Comparison of ENCODE assay signal across 1 cellular context in genomic region chr12:10720974-10721565, GRCh38.
A peak's percentile ranks its signal among the peaks of the same experiment; 100 is the strongest.
TF ChIP-seq lines count a peak whose summit lies in the region.

No MANE protein-coding gene starts in this region.

TF ChIP-seq in GM12878, 131 proteins besides CTCF, POLR2A, EP300 and RAD21:
- TF ChIP-seq, protein P1, sequence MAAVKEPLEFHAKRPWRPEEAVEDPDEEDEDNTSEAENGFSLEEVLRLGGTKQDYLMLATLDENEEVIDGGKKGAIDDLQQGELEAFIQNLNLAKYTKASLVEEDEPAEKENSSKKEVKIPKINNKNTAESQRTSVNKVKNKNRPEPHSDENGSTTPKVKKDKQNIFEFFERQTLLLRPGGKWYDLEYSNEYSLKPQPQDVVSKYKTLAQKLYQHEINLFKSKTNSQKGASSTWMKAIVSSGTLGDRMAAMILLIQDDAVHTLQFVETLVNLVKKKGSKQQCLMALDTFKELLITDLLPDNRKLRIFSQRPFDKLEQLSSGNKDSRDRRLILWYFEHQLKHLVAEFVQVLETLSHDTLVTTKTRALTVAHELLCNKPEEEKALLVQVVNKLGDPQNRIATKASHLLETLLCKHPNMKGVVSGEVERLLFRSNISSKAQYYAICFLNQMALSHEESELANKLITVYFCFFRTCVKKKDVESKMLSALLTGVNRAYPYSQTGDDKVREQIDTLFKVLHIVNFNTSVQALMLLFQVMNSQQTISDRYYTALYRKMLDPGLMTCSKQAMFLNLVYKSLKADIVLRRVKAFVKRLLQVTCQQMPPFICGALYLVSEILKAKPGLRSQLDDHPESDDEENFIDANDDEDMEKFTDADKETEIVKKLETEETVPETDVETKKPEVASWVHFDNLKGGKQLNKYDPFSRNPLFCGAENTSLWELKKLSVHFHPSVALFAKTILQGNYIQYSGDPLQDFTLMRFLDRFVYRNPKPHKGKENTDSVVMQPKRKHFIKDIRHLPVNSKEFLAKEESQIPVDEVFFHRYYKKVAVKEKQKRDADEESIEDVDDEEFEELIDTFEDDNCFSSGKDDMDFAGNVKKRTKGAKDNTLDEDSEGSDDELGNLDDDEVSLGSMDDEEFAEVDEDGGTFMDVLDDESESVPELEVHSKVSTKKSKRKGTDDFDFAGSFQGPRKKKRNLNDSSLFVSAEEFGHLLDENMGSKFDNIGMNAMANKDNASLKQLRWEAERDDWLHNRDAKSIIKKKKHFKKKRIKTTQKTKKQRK (IDR thresholded peaks at IDR 0.05; ENCODE audit: low read depth, low read length), result no peak
- TF ChIP-seq, protein P2, sequence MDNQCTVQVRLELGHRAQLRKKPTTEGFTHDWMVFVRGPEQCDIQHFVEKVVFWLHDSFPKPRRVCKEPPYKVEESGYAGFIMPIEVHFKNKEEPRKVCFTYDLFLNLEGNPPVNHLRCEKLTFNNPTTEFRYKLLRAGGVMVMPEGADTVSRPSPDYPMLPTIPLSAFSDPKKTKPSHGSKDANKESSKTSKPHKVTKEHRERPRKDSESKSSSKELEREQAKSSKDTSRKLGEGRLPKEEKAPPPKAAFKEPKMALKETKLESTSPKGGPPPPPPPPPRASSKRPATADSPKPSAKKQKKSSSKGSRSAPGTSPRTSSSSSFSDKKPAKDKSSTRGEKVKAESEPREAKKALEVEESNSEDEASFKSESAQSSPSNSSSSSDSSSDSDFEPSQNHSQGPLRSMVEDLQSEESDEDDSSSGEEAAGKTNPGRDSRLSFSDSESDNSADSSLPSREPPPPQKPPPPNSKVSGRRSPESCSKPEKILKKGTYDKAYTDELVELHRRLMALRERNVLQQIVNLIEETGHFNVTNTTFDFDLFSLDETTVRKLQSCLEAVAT (IDR thresholded peaks at IDR 0.05), result 0 out of 2 replicates have a peak, but pooled peaks have one; percentile 6
- TF ChIP-seq NBN (IDR thresholded peaks at IDR 0.05), result no peak
TF ChIP-seq in GM12878: peak in this region for 1.
